ENCODE assay signal across 8 cellular contexts in the genomic region with DNA sequence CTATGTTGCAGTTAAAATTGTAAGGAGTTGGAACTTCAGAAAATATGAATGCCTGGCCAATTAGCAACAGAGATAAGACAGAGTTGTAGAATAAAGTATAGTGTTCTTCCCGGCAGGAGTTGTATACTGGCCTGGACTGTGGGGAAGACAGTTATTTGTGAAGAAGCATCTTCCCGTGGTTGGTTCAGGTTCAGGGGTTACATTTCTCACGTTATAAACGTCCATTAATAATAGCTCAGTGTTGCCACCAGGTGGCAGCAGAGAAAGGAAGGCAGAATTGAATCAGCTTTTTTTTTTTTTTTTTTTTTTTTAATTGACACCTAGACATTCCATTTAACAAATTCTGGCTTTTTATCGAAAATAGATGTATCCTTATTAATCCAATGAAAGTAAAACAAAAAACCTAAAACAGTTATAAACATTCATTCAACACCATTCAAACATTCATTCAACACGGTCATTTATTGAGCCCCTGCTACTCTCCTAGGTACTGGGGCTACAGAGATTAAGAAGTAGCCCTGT.
DNase-seq lines count a peak whose midpoint lies in the region; ATAC-seq, FAIRE-seq and TF ChIP-seq lines count a peak whose summit lies in the region.

No MANE protein-coding gene starts in this region.

- POLR2A ChIA-PET in OCI-LY7 (lab: Charles Lee) = interaction anchor here (0.5 to 0.6 kb wide), 6 partner anchors 10 to 301 kb away, joined by 3 to 4 read pairs (median 3); no protein-coding TSS in a partner anchor

- no peaks in the 10 kb centered on the region for H3K27me3 ChIP-seq in H7 (ENCODE audit: control insufficient read depth, insufficient read depth, low read length)
- no peaks in the 10 kb centered on the region for H3K27me3 ChIP-seq in pancreas

- no peak overlapping the region for H2AFZ ChIP-seq in OCI-LY7 (ENCODE audit: low read length)

- TF ChIP-seq CTCF in OCI-LY7 (conservative IDR thresholded peaks at IDR 0.05; ENCODE audit: low read length) = peak; percentile 88
- peak; percentile 41 to 75 (median 70) for TF ChIP-seq CTCF in pancreas (IDR thresholded peaks at IDR 0.05)

- no peak overlapping the region for H3K27ac ChIP-seq in OCI-LY7 (ENCODE audit: low read depth, low read length, poor library complexity, severe bottlenecking)
- H3K27ac ChIP-seq in pancreas = no peak overlapping the region

- ATAC-seq in pancreas (peak in 3 of 4 donors; percentile 37 to 72 (median 70)), GM21381 (IDR thresholded peaks at IDR 0.05; ENCODE audit: unreplicated experiment) (no peak), GM21576 (IDR thresholded peaks at IDR 0.05; ENCODE audit: unreplicated experiment) (no peak)

- H3K4me1 ChIP-seq in OCI-LY7 (ENCODE audit: insufficient read depth, low read length, poor library complexity, severe bottlenecking) = no peaks in the 10 kb centered on the region
- no peaks in the 10 kb centered on the region for H3K4me1 ChIP-seq in pancreas

- H4K20me1 ChIP-seq in OCI-LY7 (ENCODE audit: insufficient read depth, low read length) = no peaks in the 10 kb centered on the region

- CTCF ChIA-PET in OCI-LY7 (lab: Charles Lee; ENCODE audit: unreplicated experiment) = no interaction called here

- H3K4me3 ChIP-seq in H7 (ENCODE audit: insufficient read depth, low read depth, low read length) = no peak overlapping the region
- H3K4me3 ChIP-seq in OCI-LY7 (ENCODE audit: low read depth, low read length, poor library complexity, severe bottlenecking) = no peak overlapping the region
- no peak overlapping the region for H3K4me3 ChIP-seq in pancreas

- H3K4me2 ChIP-seq in OCI-LY7 (ENCODE audit: low read length) = no peak overlapping the region

- no TSS peak for BruUV-seq in OCI-LY7 (replicated peaks; lab: Mats Ljungman, UMichigan)

- H3K36me3 ChIP-seq in H7 (replicated peaks; ENCODE audit: control insufficient read depth, insufficient read depth, low read length) (no peaks in the 10 kb centered on the region), OCI-LY7 (ENCODE audit: insufficient read depth, low read length) (no peaks in the 10 kb centered on the region), pancreas (no peaks in the 10 kb centered on the region)

- intact Hi-C loops in OCI-LY7 (cut with micrococcal nuclease; ENCODE audit: unreplicated experiment) (loop anchor here (1.0 kb wide), 2 partner anchors 57 to 412 kb away; no protein-coding TSS in a partner anchor), pancreas (cut with DNase I) (loop anchor here (5.0 to 10.0 kb wide), 2 partner anchors 58 to 411 kb away; no protein-coding TSS in a partner anchor)

- no peaks in the 10 kb centered on the region for H3K9me2 ChIP-seq in OCI-LY7 (ENCODE audit: insufficient read depth, low read length)

- H3K9me3 ChIP-seq in OCI-LY7 (ENCODE audit: low read length) (no peaks in the 10 kb centered on the region), pancreas (no peaks in the 10 kb centered on the region)

- no peak for FAIRE-seq in pancreas (lab: Jason Lieb, UNC)

- no peaks in the 10 kb centered on the region for H3K79me2 ChIP-seq in OCI-LY7 (ENCODE audit: insufficient read depth, low read depth, low read length)

- DNase-seq in AML-193 (lab: John Stamatoyannopoulos, UW) (peak; percentile 21 to 39), H7 (peak; percentile 73), OCI-LY7 (ENCODE audit: low spot score) (peak; percentile 71), fibroblast of the conjunctiva (ENCODE audit: low read depth) (peak; percentile 30), pancreas (peak in 5 of 6 donors; percentile 40 to 74 (median 66))
- peak; percentile 54 to 61 for DNase-seq in activated T-cell treated with anti-CD3 and anti-CD28 coated beads, Interleukin-2, amount 50 U/mL, for 48 hours

- WGBS in pancreas, 2 donors = 17 to 19% methylated on average over 6 of the region's 6 CpGs

Comparison
In these comparisons a context has a peak if more than half of its experiments do, and no peak if none do; other contexts are left out.
1. ATAC-seq: peak in pancreas (3 of 4); none in GM21381 (single experiment) and GM21576 (single experiment).
2. Peak in every context shown above with its lines, with median percentiles within 50 percentile points of each other: DNase-seq.